In genomic region chrX:12955882-12956703, GRCh38 we compare ENCODE assay signal across 8 cellular contexts. TPM values are rescaled to one million over a fixed set of nuclear protein-coding genes. Genes with fewer than 3 reads are reported as not detected.
DNase-seq lines count a peak whose midpoint lies in the region; ATAC-seq and TF ChIP-seq lines count a peak whose summit lies in the region.

No MANE protein-coding gene starts in this region.

- peak overlapping the region; percentile 70 for H3K4me3 ChIP-seq in DOHH2 (ENCODE audit: low read length)
- H3K4me3 ChIP-seq in duodenal mucosa (ENCODE audit: low read depth in 1 of 2, low read length in 2 of 2): peak overlapping the region; percentile 47 to 50

- H3K4me1 ChIP-seq in DOHH2 (ENCODE audit: control insufficient read depth, low read length): peaks cover 91% of the 10 kb centered on the region
- peaks cover 4 to 13% of the 10 kb centered on the region in 2 donors for H3K4me1 ChIP-seq in duodenal mucosa (ENCODE audit: control insufficient read depth in 1 of 2, insufficient read depth in 2 of 2, low read length in 2 of 2)

- H3K36me3 ChIP-seq in DOHH2 (ENCODE audit: control insufficient read depth, low read length): peaks cover 3% of the 10 kb centered on the region; the same call in 1 of the 2 replicates
- no peaks in the 10 kb centered on the region for H3K36me3 ChIP-seq in duodenal mucosa (ENCODE audit: control insufficient read depth in 1 of 2, insufficient read depth in 2 of 2, low read length in 2 of 2)

- H3K9me3 ChIP-seq in DOHH2 (ENCODE audit: control insufficient read depth, insufficient read depth, low read length) (no peaks in the 10 kb centered on the region), duodenal mucosa (ENCODE audit: control insufficient read depth in 1 of 2, low read length in 2 of 2) (no peaks in the 10 kb centered on the region)

- H3K4me2 ChIP-seq in DOHH2 (ENCODE audit: low read length): peak overlapping the region; percentile 97

- peak overlapping the region; percentile 75 to 94 (median 90) for H3K4me3 Mint-ChIP-seq in naive B cell

- peaks cover 2% of the 10 kb centered on the region; the same call in 1 of the 2 replicates for H3K79me2 ChIP-seq in DOHH2 (ENCODE audit: control insufficient read depth, low read length)

- DNase-seq in LHCN-M2 (ENCODE audit: low read depth): peak; percentile 45
- peak; percentile 50 to 57 for DNase-seq in activated CD4-positive, alpha-beta T cell treated with anti-CD3 and anti-CD28 coated beads for 4 hours
- DNase-seq in naive B cell: peak; percentile 86
- no peak for DNase-seq in NCI-H2196 (lab: John Stamatoyannopoulos, UW; ENCODE audit: unreplicated experiment)
- no peak for DNase-seq in NCI-H774 (lab: John Stamatoyannopoulos, UW)

- H3K9me3 Mint-ChIP-seq in naive B cell: peaks cover 0 to 2% (median 0%) of the 10 kb centered on the region in 7 donors

- peak overlapping the region; percentile 97 to 99 (median 99) for H3K27ac Mint-ChIP-seq in naive B cell

- H3K27me3 ChIP-seq in DOHH2 (ENCODE audit: control insufficient read depth, low read length): no peaks in the 10 kb centered on the region
- no peaks in the 10 kb centered on the region for H3K27me3 ChIP-seq in duodenal mucosa (ENCODE audit: control insufficient read depth in 1 of 2, insufficient read depth in 2 of 2, low read length in 2 of 2)

- no peaks in the 10 kb centered on the region for H3K27me3 Mint-ChIP-seq in naive B cell

- peaks cover 55 to 75% (median 65%) of the 10 kb centered on the region in 3 donors for H3K4me1 Mint-ChIP-seq in naive B cell

- H3K9ac ChIP-seq in duodenal mucosa (ENCODE audit: low read depth in 1 of 2, low read length in 2 of 2): peak overlapping the region; percentile 12 to 39

- no peaks in the 10 kb centered on the region for H4K20me1 ChIP-seq in DOHH2 (ENCODE audit: control insufficient read depth, insufficient read depth, low read depth, low read length)

- peaks cover 24% of the 10 kb centered on the region for H3F3A ChIP-seq in DOHH2 (ENCODE audit: control insufficient read depth, insufficient read depth)

- peak; percentile 47 for ATAC-seq in GM21723 (IDR thresholded peaks at IDR 0.05; ENCODE audit: unreplicated experiment)
- peak; percentile 53 to 62 for ATAC-seq in naive B cell (ENCODE audit: low read depth in 2 of 2)

- H3K9me2 ChIP-seq in DOHH2 (replicated peaks; ENCODE audit: control insufficient read depth, low read length): no peaks in the 10 kb centered on the region

- H3K27ac ChIP-seq in DOHH2 (ENCODE audit: low read depth, low read length) (peak overlapping the region; percentile 100), duodenal mucosa (ENCODE audit: low read depth, low read length) (peak overlapping the region; percentile 34)

- TF ChIP-seq CTCF in DOHH2 (IDR thresholded peaks at IDR 0.05; ENCODE audit: low read depth, low read length, poor library complexity, severe bottlenecking): no peak

- H3K36me3 Mint-ChIP-seq in naive B cell: no peaks in the 10 kb centered on the region

RNA-seq across cellular contexts. Expression of gene TMSB4X, which starts 18.8 kb away (rescaled TPM):
- 5,577 and 7,816 TPM in 2 replicates for total RNA-seq in LHCN-M2 (2014; rRNA removed)
- 11,098 TPM for polyA plus RNA-seq in LHCN-M2 (2012)
- over 10,000 TPM; 18,491 to 24,142 (median 22,031) TPM for polyA plus RNA-seq in naive B cell (ENCODE audit: low read depth in 6 of 6)

RNA-seq across cellular contexts. Expression of gene TLR8, which starts 49.7 kb away (rescaled TPM):
- total RNA-seq in LHCN-M2 (2014; rRNA removed): not detected in 2 replicates
- not detected for polyA plus RNA-seq in LHCN-M2 (2012)
- under 1 TPM in 5 of 6 donors, not detected in 1; 0.07 to 0.13 (median 0.12) TPM for polyA plus RNA-seq in naive B cell (ENCODE audit: low read depth in 6 of 6)

Comparison
In these comparisons a context has a peak if more than half of its experiments do, and no peak if none do; other contexts are left out.
1. DNase-seq: peak in LHCN-M2 (single experiment), activated CD4-positive, alpha-beta T cell treated with anti-CD3 and anti-CD28 coated beads for 4 hours (2 of 2) and naive B cell (single experiment); none in NCI-H2196 (single experiment) and NCI-H774 (single experiment).